In the genomic region with DNA sequence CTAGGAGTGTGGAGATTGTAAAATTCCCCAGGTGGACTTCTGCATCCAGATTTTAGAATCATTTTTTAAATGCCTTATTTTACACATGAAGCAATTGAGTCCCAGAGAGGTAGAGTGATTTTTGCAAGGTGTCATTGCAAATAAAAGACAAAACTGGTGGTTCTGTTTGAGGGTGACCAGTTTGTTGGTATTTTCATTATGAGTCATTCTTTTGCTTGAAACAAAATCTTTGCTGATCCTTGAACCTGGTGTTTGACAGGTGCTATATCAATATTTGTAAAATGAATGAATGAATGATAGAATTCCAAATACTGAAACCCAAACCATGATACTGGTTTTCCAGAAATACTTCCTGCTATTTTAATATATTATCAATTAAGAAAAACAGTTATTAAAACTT, we compare ENCODE assay signal across 18 cellular contexts. TPM values are rescaled to one million over a fixed set of nuclear protein-coding genes. Genes with fewer than 3 reads are reported as not detected.
DNase-seq lines count a peak whose midpoint lies in the region; ATAC-seq, FAIRE-seq and TF ChIP-seq lines count a peak whose summit lies in the region.
"Had no signal": no experiment of that assay in that cellular context is flagged by ENCODE, and none has a peak within 500 bp of the region (broad histone marks: within the 10 kb centered on the region; RNA-seq: fewer than 3 reads in every experiment).

No MANE protein-coding gene starts in this region.

- no peaks in the 10 kb centered on the region for H4K20me1 ChIP-seq in GM12878 (ENCODE audit: control insufficient read depth, insufficient read depth)
- peaks cover 3% of the 10 kb centered on the region; the same call in 1 of the 2 replicates for H4K20me1 ChIP-seq in HepG2 (ENCODE audit: insufficient read depth, low read length)

- TF ChIP-seq CTCF in GM12878 (IDR thresholded peaks at IDR 0.05 in 2 of 3, conservative IDR thresholded peaks at IDR 0.05 in 1 of 3; ENCODE audit: control insufficient read depth in 2 of 3, extremely low read depth in 1 of 3, insufficient read depth in 1 of 3, low read depth in 3 of 3, low read length in 3 of 3): no peak
- TF ChIP-seq CTCF in HepG2 (CRISPR knock-in tag; IDR thresholded peaks at IDR 0.05): no peak
- no peak for TF ChIP-seq CTCF in left lung (IDR thresholded peaks at IDR 0.05)

- TF ChIP-seq RAD21 in GM12878 (IDR thresholded peaks at IDR 0.05; ENCODE audit: insufficient read depth, low read depth, low read length) (no peak), HepG2 (CRISPR knock-in tag; IDR thresholded peaks at IDR 0.05) (no peak)

- no peaks in the 10 kb centered on the region for H3K4me1 ChIP-seq in GM12878 (ENCODE audit: control insufficient read depth, insufficient read depth, low read length)
- peaks cover 50% of the 10 kb centered on the region for H3K4me1 ChIP-seq in HepG2 (ENCODE audit: insufficient read depth, low read length)
- H3K4me1 ChIP-seq in left lung: no peaks in the 10 kb centered on the region

- H2AFZ ChIP-seq in GM12878 (ENCODE audit: control insufficient read depth, low read depth, low read length) (no peak overlapping the region), HepG2 (ENCODE audit: low read length) (no peak overlapping the region)
- H2AFZ ChIP-seq: GM23338 had no signal

- peaks cover 36% of the 10 kb centered on the region for H3K4me1 Mint-ChIP-seq in stimulated activated naive CD8-positive, alpha-beta T cell treated with anti-CD3 and anti-CD28 coated beads, Interleukin-15, amount 100 ng/mL, for 72 hours
- H3K4me1 Mint-ChIP-seq: GM23338 had no signal

- no peaks in the 10 kb centered on the region for H3K79me2 ChIP-seq in GM12878 (ENCODE audit: control insufficient read depth, insufficient read depth, low read length)
- H3K79me2 ChIP-seq in HepG2 (ENCODE audit: insufficient read depth, low read length): peaks cover 26% of the 10 kb centered on the region

- TF ChIP-seq POLR2A in GM12878 (IDR thresholded peaks at IDR 0.05; ENCODE audit: low read depth, low read length): no peak
- no peak for TF ChIP-seq POLR2A in HepG2 (IDR thresholded peaks at IDR 0.05; ENCODE audit: insufficient read depth in 1 of 2, low read depth in 2 of 2, low read length in 2 of 2)

- no peaks in the 10 kb centered on the region; a peak in 1 of 4 replicates for H3K36me3 ChIP-seq in GM12878 (ENCODE audit: control insufficient read depth in 2 of 2, insufficient read depth in 2 of 2, low read length in 1 of 2)
- peaks cover 3 to 16% of the 10 kb centered on the region in 2 experiments; a peak in 3 of 5 replicates for H3K36me3 ChIP-seq in HepG2 (replicated peaks in 1 of 2; ENCODE audit: control insufficient read depth in 1 of 2, insufficient read depth in 2 of 2, low read length in 2 of 2)
- peaks cover 0 to 10% of the 10 kb centered on the region in 2 donors for H3K36me3 ChIP-seq in left lung

- no peak for DNase-seq in stimulated activated naive CD8-positive, alpha-beta T cell treated with anti-CD3 and anti-CD28 coated beads, Interleukin-15, amount 100 ng/mL, for 72 hours
- DNase-seq in stimulated activated naive CD8-positive, alpha-beta T cell treated with anti-CD3 and anti-CD28 coated beads, Interleukin-15, Interleukin-2, amounts not matched to agents 100 U/mL and 50 U/mL, for 24 hours: no peak
- DNase-seq in GM12878 (ENCODE audit: low read depth, low spot score) (no peak), HepG2 (ENCODE audit: low spot score) (peak; percentile 87), NCI-H82 (lab: John Stamatoyannopoulos, UW) (no peak), OCI-M1 (lab: John Stamatoyannopoulos, UW) (no peak), left lung (no peak)
- DNase-seq: C1 segment of cervical spinal cord; Calu3; CD4-positive, alpha-beta memory T cell; COR-L47; DMS79; GDM1; H9 had no signal

- no TSS peak for BruUV-seq in GM12878 (replicated peaks; lab: Mats Ljungman, UMichigan)
- BruUV-seq in HepG2 (replicated peaks; lab: Mats Ljungman, UMichigan): no TSS peak

- FAIRE-seq in GM12878 (lab: Jason Lieb, UNC): no peak
- FAIRE-seq in HepG2 (lab: Jason Lieb, UNC): peak; percentile 51
- FAIRE-seq: GM12891, GM18507 had no signal

- in situ Hi-C loops in GM12878 (cut with MboI) (no loop called here), HepG2 (cut with HindIII; ENCODE audit: extremely low pct_ligation_motif_present, low pct_unique_long_range_greater_than_20kb) (no loop called here)

- RAD21 ChIA-PET in GM12878 (lab: Charles Lee; ENCODE audit: unreplicated experiment): interaction anchor here (0.6 to 1.0 kb wide), 4 partner anchors 10 to 493 kb away, joined by 3 to 5 read pairs (median 3); no protein-coding TSS in a partner anchor

- CTCF ChIA-PET in GM12878 (lab: Yijun Ruan, JAX) (no interaction called here), HepG2 (lab: Yijun Ruan, JAX; ENCODE audit: low intra/inter-chr PET ratio, low total read pairs) (no interaction called here)

- H3K4me2 ChIP-seq in GM12878 (ENCODE audit: control insufficient read depth, insufficient read depth) (no peak overlapping the region), HepG2 (ENCODE audit: low read depth, low read length) (peak overlapping the region; percentile 36)
- H3K4me2 ChIP-seq: GM23338 had no signal

- H3K27me3 ChIP-seq in GM12878 (replicated peaks in 1 of 2; ENCODE audit: control insufficient read depth in 2 of 2, insufficient read depth in 2 of 2, low read length in 1 of 2) (no peaks in the 10 kb centered on the region), HepG2 (ENCODE audit: control insufficient read depth in 1 of 2, insufficient read depth in 2 of 2, low read length in 2 of 2) (no peaks in the 10 kb centered on the region), left lung (no peaks in the 10 kb centered on the region)

- intact Hi-C loops in GM12878 (cut with micrococcal nuclease; ENCODE audit: unreplicated experiment) (no loop called here), HepG2 (cut with micrococcal nuclease; ENCODE audit: unreplicated experiment) (loop anchor here (5.0 kb wide), 1 partner anchor 35 kb away; no protein-coding TSS in a partner anchor), left lung (cut with DNase I) (no loop called here)

- H3K27ac ChIP-seq in GM12878 (ENCODE audit: control insufficient read depth, insufficient read depth) (no peak overlapping the region), HepG2 (ENCODE audit: extremely low read length, insufficient read depth, low read length) (peak overlapping the region; percentile 61), left lung (no peak overlapping the region)

- no peak overlapping the region for H3K4me3 ChIP-seq in GM12878
- peak overlapping the region in 1 of 3 experiments; percentile 14; a peak in 1 of 6 replicates for H3K4me3 ChIP-seq in HepG2 (replicated peaks in 1 of 3; ENCODE audit: insufficient read depth in 1 of 3, low read depth in 2 of 3, low read length in 3 of 3)
- no peak overlapping the region for H3K4me3 ChIP-seq in left lung
- H3K4me3 ChIP-seq: GM23338 had no signal

- TF ChIP-seq EP300 in GM12878 (IDR thresholded peaks at IDR 0.05; ENCODE audit: borderline replicate concordance in 1 of 2, control insufficient read depth in 1 of 2, low read depth in 2 of 2, low read length in 2 of 2): no peak
- peak in 1 of 2 experiments; percentile 70; a peak in 2 of 4 replicates for TF ChIP-seq EP300 in HepG2 (IDR thresholded peaks at IDR 0.05; ENCODE audit: low read depth in 2 of 2, low read length in 2 of 2)
- no peak for TF ChIP-seq EP300 in HepG2 (CRISPR knock-in tag; IDR thresholded peaks at IDR 0.05; ENCODE audit: borderline replicate concordance)

- no peaks in the 10 kb centered on the region for H3K27me3 Mint-ChIP-seq in stimulated activated naive CD8-positive, alpha-beta T cell treated with anti-CD3 and anti-CD28 coated beads, Interleukin-15, amount 100 ng/mL, for 72 hours
- H3K27me3 Mint-ChIP-seq: CD4-positive, alpha-beta memory T cell had no signal

- peaks cover 0 to 7% of the 10 kb centered on the region in 2 donors for H3K9me3 Mint-ChIP-seq in stimulated activated naive CD8-positive, alpha-beta T cell treated with anti-CD3 and anti-CD28 coated beads, Interleukin-15, amount 100 ng/mL, for 72 hours

- POLR2A ChIA-PET in GM12878 (lab: Charles Lee): no interaction called here
- POLR2A ChIA-PET in HepG2 (lab: Yijun Ruan, JAX): interaction anchor here (0.7 kb wide), 1 partner anchor 150 kb away, joined by 3 read pairs; no protein-coding TSS in a partner anchor

- no peaks in the 10 kb centered on the region for H3K9me3 ChIP-seq in GM12878 (replicated peaks; ENCODE audit: control insufficient read depth, insufficient read depth, low read length)
- no peaks in the 10 kb centered on the region for H3K9me3 ChIP-seq in HepG2 (ENCODE audit: low read length)
- no peaks in the 10 kb centered on the region for H3K9me3 ChIP-seq in left lung

- ATAC-seq in stimulated activated naive CD8-positive, alpha-beta T cell treated with anti-CD3 and anti-CD28 coated beads, Interleukin-15, amount 100 ng/mL, for 72 hours: peak; percentile 39
- no peak for ATAC-seq in stimulated activated naive CD8-positive, alpha-beta T cell treated with anti-CD3 and anti-CD28 coated beads, Interleukin-15, Interleukin-2, amounts not matched to agents 100 U/mL and 50 U/mL, for 24 hours
- ATAC-seq in GM12878: peak; percentile 47; the same call in 2 of the 3 replicates
- peak; percentile 88 for ATAC-seq in HepG2
- no peak for ATAC-seq in left lung
- ATAC-seq: GM23338, HCT116 had no signal

- no peak overlapping the region for H3K27ac Mint-ChIP-seq in stimulated activated naive CD8-positive, alpha-beta T cell treated with anti-CD3 and anti-CD28 coated beads, Interleukin-15, amount 100 ng/mL, for 72 hours
- H3K27ac Mint-ChIP-seq: CD4-positive, alpha-beta memory T cell; GM23338; H9 had no signal

- H3K9ac ChIP-seq in GM12878 (ENCODE audit: control insufficient read depth, insufficient read depth, low read length) (no peak overlapping the region), HepG2 (ENCODE audit: insufficient read depth, low read depth, low read length) (no peak overlapping the region)

- SMC1A ChIA-PET in GM12878 (lab: Charles Lee; ENCODE audit: uncharacterized antibody, unreplicated experiment): interaction anchor here (0.6 kb wide), 1 partner anchor 1103 kb away, joined by 3 read pairs; no protein-coding TSS in a partner anchor

- no peak overlapping the region for H3K4me3 Mint-ChIP-seq in stimulated activated naive CD8-positive, alpha-beta T cell treated with anti-CD3 and anti-CD28 coated beads, Interleukin-15, amount 100 ng/mL, for 72 hours
- H3K4me3 Mint-ChIP-seq: CD4-positive, alpha-beta memory T cell; GM23338; H9 had no signal

RNA-seq across cellular contexts. Expression of gene TTC3, which starts 44.1 kb away (rescaled TPM):
- total RNA-seq in GM12878 (2013; cell fraction: nucleolus; rRNA removed): 308 and 319 TPM in 2 replicates
- total RNA-seq in GM12878 (2014; rRNA removed): 88.6 and 99.9 TPM in 2 replicates
- 93.2 and 94.9 TPM in 2 replicates for total RNA-seq in GM12878 (2014; rRNA removed; fragmentation: Illumina TruSeq; extraction: Trizol)
- 86.7 and 86.9 TPM in 2 replicates for total RNA-seq in GM12878 (2021)
- polyA plus RNA-seq in GM12878 (2011; ENCODE audit: low read depth): 44.1 TPM
- polyA plus RNA-seq in GM12878 (2011; rRNA removed): 57.7 and 66.1 TPM in 2 replicates
- 33.9 and 47.3 TPM in 2 replicates for polyA plus RNA-seq in GM12878 (2011; cell fraction: cytosol; rRNA removed)
- 92.0 and 109 TPM in 2 replicates for polyA plus RNA-seq in GM12878 (2011; cell fraction: nucleus; rRNA removed)
- polyA plus RNA-seq in GM12878 (2012): 48.0 and 62.5 TPM in 2 replicates
- 73.8 and 90.9 TPM in 2 replicates for polyA plus RNA-seq in GM12878 (2014; fragmentation: Illumina TruSeq; extraction: Trizol)
- polyA plus RNA-seq in GM12878 (2014; fragmentation: Nextera tagmentation; extraction: Ambion mirVana): 10 to 100 TPM; 23.1 to 28.6 TPM
- polyA plus RNA-seq in GM12878 (2014; rRNA removed): 43.9 and 53.4 TPM in 2 replicates
- 10 to 100 TPM; 71.5 to 77.0 TPM for polyA plus RNA-seq in GM12878 (2016; fragmentation: Nextera tagmentation; extraction: Ambion mirVana)
- 72.3 and 82.2 TPM in 2 replicates for polyA minus RNA-seq in GM12878 (2011; rRNA and poly(A)+ RNA removed)
- 36.5 and 37.8 TPM in 2 replicates for polyA minus RNA-seq in GM12878 (2011; cell fraction: cytosol; rRNA and poly(A)+ RNA removed)
- polyA minus RNA-seq in GM12878 (2011; cell fraction: nucleus; rRNA and poly(A)+ RNA removed): 66.0 and 83.7 TPM in 2 replicates
- total RNA-seq in HepG2 (2016; rRNA removed; fragmentation: Illumina TruSeq; extraction: Trizol): 108 and 162 TPM in 2 replicates
- 111 and 126 TPM in 2 replicates for total RNA-seq in HepG2 (2016; cell fraction: cytosol; rRNA removed; fragmentation: Illumina TruSeq; extraction: Trizol; ENCODE audit: low read depth)
- 108 and 166 TPM in 2 replicates for total RNA-seq in HepG2 (2016; cell fraction: insoluble cytoplasmic fraction; rRNA removed; fragmentation: Illumina TruSeq; extraction: Trizol)
- total RNA-seq in HepG2 (2016; cell fraction: membrane; rRNA removed; fragmentation: Illumina TruSeq; extraction: Trizol): 165 and 198 TPM in 2 replicates
- 153 and 156 TPM in 2 replicates for total RNA-seq in HepG2 (2016; cell fraction: nucleus; rRNA removed; fragmentation: Illumina TruSeq; extraction: Trizol)
- 45.8 and 55.7 TPM in 2 replicates for polyA plus RNA-seq in HepG2 (2011; rRNA removed)
- polyA plus RNA-seq in HepG2 (2011; cell fraction: cytosol; rRNA removed): 38.5 and 41.4 TPM in 2 replicates
- polyA plus RNA-seq in HepG2 (2011; cell fraction: nucleus; rRNA removed): 75.7 and 103 TPM in 2 replicates
- polyA plus RNA-seq in HepG2 (2012): 62.1 and 88.8 TPM in 2 replicates
- polyA plus RNA-seq in HepG2 (2016; cell fraction: cytosol; fragmentation: Illumina TruSeq; extraction: Trizol; ENCODE audit: low read depth): 6.9 and 8.0 TPM in 2 replicates
- polyA plus RNA-seq in HepG2 (2016; cell fraction: insoluble cytoplasmic fraction; fragmentation: Illumina TruSeq; extraction: Trizol; ENCODE audit: low read depth): 102 and 108 TPM in 2 replicates
- polyA plus RNA-seq in HepG2 (2016; cell fraction: membrane; fragmentation: Illumina TruSeq; extraction: Trizol; ENCODE audit: low read depth): 34.7 and 44.9 TPM in 2 replicates
- 109 and 111 TPM in 2 replicates for polyA plus RNA-seq in HepG2 (2016; cell fraction: nucleus; fragmentation: Illumina TruSeq; extraction: Trizol; ENCODE audit: insufficient read depth, low read depth)
- 51.0 and 75.9 TPM in 2 replicates for polyA minus RNA-seq in HepG2 (2011; rRNA and poly(A)+ RNA removed; ENCODE audit: low replicate concordance)
- 139 and 147 TPM in 2 replicates for polyA minus RNA-seq in HepG2 (2011; cell fraction: cytosol; rRNA and poly(A)+ RNA removed)
- polyA minus RNA-seq in HepG2 (2011; cell fraction: nucleus; rRNA and poly(A)+ RNA removed): 285 and 338 TPM in 2 replicates
- total RNA-seq in left lung: 100 to 1,000 TPM; 103 to 128 TPM

RNA-seq across cellular contexts. Expression of gene PIGP, which starts 44.3 kb away (rescaled TPM):
- 8.5 and 12.3 TPM in 2 replicates for total RNA-seq in GM12878 (2013; cell fraction: nucleolus; rRNA removed)
- total RNA-seq in GM12878 (2014; rRNA removed) (17.1 and 22.3 TPM in 2 replicates), GM12878 (2014; rRNA removed; fragmentation: Illumina TruSeq; extraction: Trizol) (18.1 and 19.3 TPM in 2 replicates), GM12878 (2021) (16.4 and 17.0 TPM in 2 replicates), HepG2 (2016; rRNA removed; fragmentation: Illumina TruSeq; extraction: Trizol) (13.7 and 14.8 TPM in 2 replicates), left lung (10 to 100 TPM; 21.2 to 24.7 TPM)
- 16.5 TPM for polyA plus RNA-seq in GM12878 (2011; ENCODE audit: low read depth)
- polyA plus RNA-seq in GM12878 (2011; rRNA removed) (31.0 and 47.8 TPM in 2 replicates), GM12878 (2014; fragmentation: Illumina TruSeq; extraction: Trizol) (27.9 and 35.4 TPM in 2 replicates), GM12878 (2014; fragmentation: Nextera tagmentation; extraction: Ambion mirVana) (10 to 100 TPM; 59.4 to 65.0 TPM), GM12878 (2014; rRNA removed) (15.8 and 18.2 TPM in 2 replicates), GM12878 (2016; fragmentation: Nextera tagmentation; extraction: Ambion mirVana) (10 to 100 TPM; 47.4 to 54.2 TPM), HepG2 (2011; rRNA removed) (27.3 and 33.4 TPM in 2 replicates)
- polyA plus RNA-seq in GM12878 (2011; cell fraction: cytosol; rRNA removed): 9.4 and 17.3 TPM in 2 replicates
- 10.1 and 12.2 TPM in 2 replicates for polyA plus RNA-seq in GM12878 (2011; cell fraction: nucleus; rRNA removed)
- 22.4 and 30.9 TPM in 2 replicates for polyA plus RNA-seq in GM12878 (2012)
- 6.9 and 7.3 TPM in 2 replicates for polyA minus RNA-seq in GM12878 (2011; rRNA and poly(A)+ RNA removed)
- 2.7 and 3.4 TPM in 2 replicates for polyA minus RNA-seq in GM12878 (2011; cell fraction: cytosol; rRNA and poly(A)+ RNA removed)
- 8.3 and 17.7 TPM in 2 replicates for polyA minus RNA-seq in GM12878 (2011; cell fraction: nucleus; rRNA and poly(A)+ RNA removed)
- 17.8 and 18.9 TPM in 2 replicates for total RNA-seq in HepG2 (2016; cell fraction: cytosol; rRNA removed; fragmentation: Illumina TruSeq; extraction: Trizol; ENCODE audit: low read depth)
- 14.0 and 14.9 TPM in 2 replicates for total RNA-seq in HepG2 (2016; cell fraction: insoluble cytoplasmic fraction; rRNA removed; fragmentation: Illumina TruSeq; extraction: Trizol)
- 20.5 and 22.0 TPM in 2 replicates for total RNA-seq in HepG2 (2016; cell fraction: membrane; rRNA removed; fragmentation: Illumina TruSeq; extraction: Trizol)
- total RNA-seq in HepG2 (2016; cell fraction: nucleus; rRNA removed; fragmentation: Illumina TruSeq; extraction: Trizol): 10.7 and 17.6 TPM in 2 replicates
- 11.5 and 19.9 TPM in 2 replicates for polyA plus RNA-seq in HepG2 (2011; cell fraction: cytosol; rRNA removed)
- polyA plus RNA-seq in HepG2 (2011; cell fraction: nucleus; rRNA removed): 14.6 and 17.8 TPM in 2 replicates
- polyA plus RNA-seq in HepG2 (2012): 10.2 and 23.5 TPM in 2 replicates
- 30.3 and 35.6 TPM in 2 replicates for polyA plus RNA-seq in HepG2 (2016; cell fraction: cytosol; fragmentation: Illumina TruSeq; extraction: Trizol; ENCODE audit: low read depth)
- polyA plus RNA-seq in HepG2 (2016; cell fraction: insoluble cytoplasmic fraction; fragmentation: Illumina TruSeq; extraction: Trizol; ENCODE audit: low read depth): 25.5 and 30.4 TPM in 2 replicates
- 33.9 and 38.2 TPM in 2 replicates for polyA plus RNA-seq in HepG2 (2016; cell fraction: membrane; fragmentation: Illumina TruSeq; extraction: Trizol; ENCODE audit: low read depth)
- 37.8 and 39.4 TPM in 2 replicates for polyA plus RNA-seq in HepG2 (2016; cell fraction: nucleus; fragmentation: Illumina TruSeq; extraction: Trizol; ENCODE audit: insufficient read depth, low read depth)
- 7.7 and 7.8 TPM in 2 replicates for polyA minus RNA-seq in HepG2 (2011; rRNA and poly(A)+ RNA removed; ENCODE audit: low replicate concordance)
- polyA minus RNA-seq in HepG2 (2011; cell fraction: cytosol; rRNA and poly(A)+ RNA removed): 5.8 and 7.8 TPM in 2 replicates
- 11.4 and 13.6 TPM in 2 replicates for polyA minus RNA-seq in HepG2 (2011; cell fraction: nucleus; rRNA and poly(A)+ RNA removed)

Comparison
In these comparisons a context has a peak if more than half of its experiments do, and no peak if none do; other contexts are left out.
1. ATAC-seq: peak in stimulated activated naive CD8-positive, alpha-beta T cell treated with anti-CD3 and anti-CD28 coated beads, Interleukin-15, amount 100 ng/mL, for 72 hours (single experiment), GM12878 (single experiment) and HepG2 (single experiment); none in stimulated activated naive CD8-positive, alpha-beta T cell treated with anti-CD3 and anti-CD28 coated beads, Interleukin-15, Interleukin-2, amounts not matched to agents 100 U/mL and 50 U/mL, for 24 hours (single experiment) and left lung (single experiment).